8 cellular contexts compared by ENCODE assay signal in genomic region chr1:63557365-63557987, GRCh38. TPM values are rescaled to one million over a fixed set of nuclear protein-coding genes. Genes with fewer than 3 reads are reported as not detected.
A peak's percentile ranks its signal among the peaks of the same experiment; 100 is the strongest.
DNase-seq lines count a peak whose midpoint lies in the region; ATAC-seq, FAIRE-seq and TF ChIP-seq lines count a peak whose summit lies in the region.

No MANE protein-coding gene starts in this region.

- H3K27me3 ChIP-seq in small intestine (ENCODE audit: control insufficient read depth in 2 of 2, insufficient read depth in 2 of 2, low read length in 2 of 2), result no peaks in the 10 kb centered on the region

- 78 to 87% (median 79%) methylated on average over 6 of the region's 6 CpGs for WGBS in small intestine, 3 donors

- ATAC-seq in GM21381 (IDR thresholded peaks at IDR 0.05; ENCODE audit: unreplicated experiment) (peak; percentile 52), HG02981 (IDR thresholded peaks at IDR 0.05; ENCODE audit: unreplicated experiment) (no peak), GM19328 (IDR thresholded peaks at IDR 0.05; ENCODE audit: unreplicated experiment) (no peak)

- H3K4me1 ChIP-seq in small intestine (ENCODE audit: control insufficient read depth in 2 of 2, insufficient read depth in 1 of 2, low read depth in 1 of 2, low read length in 1 of 2), result no peaks in the 10 kb centered on the region

- H3K27ac ChIP-seq in C4-2B (no peak overlapping the region), small intestine (ENCODE audit: low read depth in 1 of 2, low read length in 1 of 2) (no peak overlapping the region)

- peak; percentile 19 for DNase-seq in RKO (ENCODE audit: low spot score)
- DNase-seq in epithelial cell of esophagus (ENCODE audit: low read depth), result peak; percentile 39
- DNase-seq in small intestine, result peak; percentile 27
- no peak for DNase-seq in activated T-cell treated with anti-CD3 and anti-CD28 coated beads, Interleukin-2, amount 50 U/mL, for 1 hour

- TF ChIP-seq CTCF in C4-2B (conservative IDR thresholded peaks at IDR 0.05) (peak; percentile 79), epithelial cell of esophagus (IDR thresholded peaks at IDR 0.05; ENCODE audit: insufficient read depth, low read depth, low read length, missing control alignments) (peak; percentile 65)

- no peak overlapping the region for H3K4me3 ChIP-seq in epithelial cell of esophagus (ENCODE audit: low read length)
- H3K4me3 ChIP-seq in small intestine (ENCODE audit: low read depth in 1 of 2, low read length in 2 of 2), result no peak overlapping the region

- no peaks in the 10 kb centered on the region for H3K36me3 ChIP-seq in small intestine (ENCODE audit: control insufficient read depth in 2 of 2, insufficient read depth in 2 of 2, low read length in 2 of 2)

- peak; percentile 49 for FAIRE-seq in small intestine (lab: Jason Lieb, UNC)

- no peaks in the 10 kb centered on the region for H3K9me3 ChIP-seq in small intestine (ENCODE audit: control insufficient read depth, low read depth)

RNA-seq across cellular contexts. Expression of gene EFCAB7, which starts 34.2 kb away (rescaled TPM):
- 1 to 10 TPM; 1.1 to 2.7 (median 1.6) TPM for polyA plus RNA-seq in small intestine

RNA-seq across cellular contexts. Expression of gene ITGB3BP, which starts 34.5 kb away (rescaled TPM):
- polyA plus RNA-seq in small intestine, result 10 to 100 TPM; 10.5 to 21.0 (median 13.0) TPM

RNA-seq across cellular contexts. Expression of gene PGM1, which starts 35.7 kb away (rescaled TPM):
- 10 to 100 TPM; 43.0 to 88.8 (median 60.8) TPM for polyA plus RNA-seq in small intestine
